Comparison of ENCODE assay signal across 1 cellular context in the genomic region with DNA sequence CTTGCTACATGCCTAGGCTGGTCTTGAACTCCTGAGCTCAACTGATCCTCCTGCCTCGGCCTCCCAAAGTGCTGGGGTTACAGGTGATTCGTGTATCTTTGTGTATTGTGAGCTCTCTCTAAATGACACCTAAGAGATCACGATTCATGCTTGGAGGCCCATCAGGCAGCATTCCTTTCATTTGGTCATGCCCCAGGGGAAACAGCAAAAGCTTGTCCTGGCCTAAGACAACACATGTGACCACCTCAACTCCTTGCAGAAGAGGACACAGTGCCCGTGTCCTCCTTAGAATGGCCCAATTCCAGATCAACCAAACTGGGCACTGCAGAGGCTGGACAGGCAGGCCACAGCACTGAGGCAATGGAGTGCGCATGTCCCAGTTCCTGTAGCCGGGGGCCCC.
TF ChIP-seq lines count a peak whose summit lies in the region.

No MANE protein-coding gene starts in this region.

TF ChIP-seq in GM23338, 12 proteins besides CTCF, POLR2A, EP300 and RAD21 (continued from another document):
- TF ChIP-seq, protein P1, sequence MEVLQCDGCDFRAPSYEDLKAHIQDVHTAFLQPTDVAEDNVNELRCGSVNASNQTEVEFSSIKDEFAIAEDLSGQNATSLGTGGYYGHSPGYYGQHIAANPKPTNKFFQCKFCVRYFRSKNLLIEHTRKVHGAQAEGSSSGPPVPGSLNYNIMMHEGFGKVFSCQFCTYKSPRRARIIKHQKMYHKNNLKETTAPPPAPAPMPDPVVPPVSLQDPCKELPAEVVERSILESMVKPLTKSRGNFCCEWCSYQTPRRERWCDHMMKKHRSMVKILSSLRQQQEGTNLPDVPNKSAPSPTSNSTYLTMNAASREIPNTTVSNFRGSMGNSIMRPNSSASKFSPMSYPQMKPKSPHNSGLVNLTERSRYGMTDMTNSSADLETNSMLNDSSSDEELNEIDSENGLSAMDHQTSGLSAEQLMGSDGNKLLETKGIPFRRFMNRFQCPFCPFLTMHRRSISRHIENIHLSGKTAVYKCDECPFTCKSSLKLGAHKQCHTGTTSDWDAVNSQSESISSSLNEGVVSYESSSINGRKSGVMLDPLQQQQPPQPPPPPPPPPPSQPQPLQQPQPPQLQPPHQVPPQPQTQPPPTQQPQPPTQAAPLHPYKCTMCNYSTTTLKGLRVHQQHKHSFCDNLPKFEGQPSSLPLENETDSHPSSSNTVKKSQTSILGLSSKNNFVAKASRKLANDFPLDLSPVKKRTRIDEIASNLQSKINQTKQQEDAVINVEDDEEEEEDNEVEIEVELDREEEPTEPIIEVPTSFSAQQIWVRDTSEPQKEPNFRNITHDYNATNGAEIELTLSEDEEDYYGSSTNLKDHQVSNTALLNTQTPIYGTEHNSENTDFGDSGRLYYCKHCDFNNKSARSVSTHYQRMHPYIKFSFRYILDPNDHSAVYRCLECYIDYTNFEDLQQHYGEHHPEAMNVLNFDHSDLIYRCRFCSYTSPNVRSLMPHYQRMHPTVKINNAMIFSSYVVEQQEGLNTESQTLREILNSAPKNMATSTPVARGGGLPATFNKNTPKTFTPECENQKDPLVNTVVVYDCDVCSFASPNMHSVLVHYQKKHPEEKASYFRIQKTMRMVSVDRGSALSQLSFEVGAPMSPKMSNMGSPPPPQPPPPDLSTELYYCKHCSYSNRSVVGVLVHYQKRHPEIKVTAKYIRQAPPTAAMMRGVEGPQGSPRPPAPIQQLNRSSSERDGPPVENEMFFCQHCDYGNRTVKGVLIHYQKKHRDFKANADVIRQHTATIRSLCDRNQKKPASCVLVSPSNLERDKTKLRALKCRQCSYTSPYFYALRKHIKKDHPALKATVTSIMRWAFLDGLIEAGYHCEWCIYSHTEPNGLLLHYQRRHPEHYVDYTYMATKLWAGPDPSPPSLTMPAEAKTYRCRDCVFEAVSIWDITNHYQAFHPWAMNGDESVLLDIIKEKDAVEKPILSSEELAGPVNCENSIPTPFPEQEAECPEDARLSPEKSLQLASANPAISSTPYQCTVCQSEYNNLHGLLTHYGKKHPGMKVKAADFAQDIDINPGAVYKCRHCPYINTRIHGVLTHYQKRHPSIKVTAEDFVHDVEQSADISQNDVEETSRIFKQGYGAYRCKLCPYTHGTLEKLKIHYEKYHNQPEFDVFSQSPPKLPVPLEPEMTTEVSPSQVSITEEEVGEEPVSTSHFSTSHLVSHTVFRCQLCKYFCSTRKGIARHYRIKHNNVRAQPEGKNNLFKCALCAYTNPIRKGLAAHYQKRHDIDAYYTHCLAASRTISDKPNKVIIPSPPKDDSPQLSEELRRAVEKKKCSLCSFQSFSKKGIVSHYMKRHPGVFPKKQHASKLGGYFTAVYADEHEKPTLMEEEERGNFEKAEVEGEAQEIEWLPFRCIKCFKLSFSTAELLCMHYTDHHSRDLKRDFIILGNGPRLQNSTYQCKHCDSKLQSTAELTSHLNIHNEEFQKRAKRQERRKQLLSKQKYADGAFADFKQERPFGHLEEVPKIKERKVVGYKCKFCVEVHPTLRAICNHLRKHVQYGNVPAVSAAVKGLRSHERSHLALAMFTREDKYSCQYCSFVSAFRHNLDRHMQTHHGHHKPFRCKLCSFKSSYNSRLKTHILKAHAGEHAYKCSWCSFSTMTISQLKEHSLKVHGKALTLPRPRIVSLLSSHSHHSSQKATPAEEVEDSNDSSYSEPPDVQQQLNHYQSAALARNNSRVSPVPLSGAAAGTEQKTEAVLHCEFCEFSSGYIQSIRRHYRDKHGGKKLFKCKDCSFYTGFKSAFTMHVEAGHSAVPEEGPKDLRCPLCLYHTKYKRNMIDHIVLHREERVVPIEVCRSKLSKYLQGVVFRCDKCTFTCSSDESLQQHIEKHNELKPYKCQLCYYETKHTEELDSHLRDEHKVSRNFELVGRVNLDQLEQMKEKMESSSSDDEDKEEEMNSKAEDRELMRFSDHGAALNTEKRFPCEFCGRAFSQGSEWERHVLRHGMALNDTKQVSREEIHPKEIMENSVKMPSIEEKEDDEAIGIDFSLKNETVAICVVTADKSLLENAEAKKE (CRISPR knock-in tag; IDR thresholded peaks at IDR 0.05), result no peak
- no peak for TF ChIP-seq REST (IDR thresholded peaks at IDR 0.05; ENCODE audit: unreplicated experiment)
- no peak for TF ChIP-seq EZH2phosphoT487 (IDR thresholded peaks at IDR 0.05; ENCODE audit: unreplicated experiment)
- no peak for TF ChIP-seq ZNF114 (CRISPR knock-in tag; IDR thresholded peaks at IDR 0.05)
- TF ChIP-seq CREB1 (CRISPR knock-in tag; IDR thresholded peaks at IDR 0.05; ENCODE audit: low read depth), result no peak
- TF ChIP-seq POLR2AphosphoS5 (IDR thresholded peaks at IDR 0.05; ENCODE audit: low read depth), result no peak
- no peak for TF ChIP-seq NANOG (IDR thresholded peaks at IDR 0.05; ENCODE audit: borderline replicate concordance)
- TF ChIP-seq, protein P2, sequence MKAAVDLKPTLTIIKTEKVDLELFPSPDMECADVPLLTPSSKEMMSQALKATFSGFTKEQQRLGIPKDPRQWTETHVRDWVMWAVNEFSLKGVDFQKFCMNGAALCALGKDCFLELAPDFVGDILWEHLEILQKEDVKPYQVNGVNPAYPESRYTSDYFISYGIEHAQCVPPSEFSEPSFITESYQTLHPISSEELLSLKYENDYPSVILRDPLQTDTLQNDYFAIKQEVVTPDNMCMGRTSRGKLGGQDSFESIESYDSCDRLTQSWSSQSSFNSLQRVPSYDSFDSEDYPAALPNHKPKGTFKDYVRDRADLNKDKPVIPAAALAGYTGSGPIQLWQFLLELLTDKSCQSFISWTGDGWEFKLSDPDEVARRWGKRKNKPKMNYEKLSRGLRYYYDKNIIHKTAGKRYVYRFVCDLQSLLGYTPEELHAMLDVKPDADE (IDR thresholded peaks at IDR 0.05), result no peak
- TF ChIP-seq JUNB (IDR thresholded peaks at IDR 0.05; ENCODE audit: unreplicated experiment), result no peak
- TF ChIP-seq ZNF331 (CRISPR knock-in tag; IDR thresholded peaks at IDR 0.05; ENCODE audit: low read depth), result no peak
